1 cellular context compared by ENCODE assay signal in the genomic region with DNA sequence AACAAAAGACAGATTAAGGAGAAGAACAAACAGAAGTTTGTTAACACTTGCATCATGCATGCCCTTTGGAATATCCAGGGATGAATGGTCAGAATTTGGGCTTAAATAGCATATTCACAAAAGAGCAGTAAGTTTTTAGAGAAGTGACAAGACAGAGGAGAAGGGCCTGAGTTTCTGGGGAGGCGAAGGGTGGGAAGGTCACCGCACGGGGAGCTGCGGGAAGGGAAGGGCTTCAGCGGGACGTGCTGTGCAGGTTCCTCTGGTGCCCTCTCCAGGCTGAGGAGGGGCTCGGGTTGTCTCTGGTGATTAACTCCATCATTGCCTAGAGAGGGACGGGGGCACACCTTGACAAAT.
TF ChIP-seq lines count a peak whose summit lies in the region.

No MANE protein-coding gene starts in this region.

TF ChIP-seq in HCT116, 20 proteins besides CTCF, POLR2A, EP300 and RAD21 (continued from another document):
- TF ChIP-seq ZNF274 (IDR thresholded peaks at IDR 0.05; ENCODE audit: low read depth, low read length) (no peak), YY1 (IDR thresholded peaks at IDR 0.05; ENCODE audit: extremely low read depth, insufficient replicate concordance, low read depth, low read length) (no peak), ZFX (IDR thresholded peaks at IDR 0.05) (no peak), SRF (IDR thresholded peaks at IDR 0.05; ENCODE audit: low read depth) (no peak), ATF3 (IDR thresholded peaks at IDR 0.05) (no peak), ELF1 (IDR thresholded peaks at IDR 0.05; ENCODE audit: borderline replicate concordance, low read depth) (no peak), EGR1 (IDR thresholded peaks at IDR 0.05; ENCODE audit: low read depth) (no peak), CBX3 (IDR thresholded peaks at IDR 0.05; ENCODE audit: low read depth) (no peak), SP1 (IDR thresholded peaks at IDR 0.05; ENCODE audit: low read depth) (no peak), EZH2phosphoT487 (IDR thresholded peaks at IDR 0.05; ENCODE audit: borderline replicate concordance) (no peak), CEBPB (IDR thresholded peaks at IDR 0.05; ENCODE audit: low read depth) (no peak), POLR2AphosphoS5 (IDR thresholded peaks at IDR 0.05; ENCODE audit: low read depth, low read length) (no peak), JUND (IDR thresholded peaks at IDR 0.05) (no peak), EZH2 (IDR thresholded peaks at IDR 0.05) (no peak), MAX (IDR thresholded peaks at IDR 0.05) (no peak)
- TF ChIP-seq, protein P1, sequence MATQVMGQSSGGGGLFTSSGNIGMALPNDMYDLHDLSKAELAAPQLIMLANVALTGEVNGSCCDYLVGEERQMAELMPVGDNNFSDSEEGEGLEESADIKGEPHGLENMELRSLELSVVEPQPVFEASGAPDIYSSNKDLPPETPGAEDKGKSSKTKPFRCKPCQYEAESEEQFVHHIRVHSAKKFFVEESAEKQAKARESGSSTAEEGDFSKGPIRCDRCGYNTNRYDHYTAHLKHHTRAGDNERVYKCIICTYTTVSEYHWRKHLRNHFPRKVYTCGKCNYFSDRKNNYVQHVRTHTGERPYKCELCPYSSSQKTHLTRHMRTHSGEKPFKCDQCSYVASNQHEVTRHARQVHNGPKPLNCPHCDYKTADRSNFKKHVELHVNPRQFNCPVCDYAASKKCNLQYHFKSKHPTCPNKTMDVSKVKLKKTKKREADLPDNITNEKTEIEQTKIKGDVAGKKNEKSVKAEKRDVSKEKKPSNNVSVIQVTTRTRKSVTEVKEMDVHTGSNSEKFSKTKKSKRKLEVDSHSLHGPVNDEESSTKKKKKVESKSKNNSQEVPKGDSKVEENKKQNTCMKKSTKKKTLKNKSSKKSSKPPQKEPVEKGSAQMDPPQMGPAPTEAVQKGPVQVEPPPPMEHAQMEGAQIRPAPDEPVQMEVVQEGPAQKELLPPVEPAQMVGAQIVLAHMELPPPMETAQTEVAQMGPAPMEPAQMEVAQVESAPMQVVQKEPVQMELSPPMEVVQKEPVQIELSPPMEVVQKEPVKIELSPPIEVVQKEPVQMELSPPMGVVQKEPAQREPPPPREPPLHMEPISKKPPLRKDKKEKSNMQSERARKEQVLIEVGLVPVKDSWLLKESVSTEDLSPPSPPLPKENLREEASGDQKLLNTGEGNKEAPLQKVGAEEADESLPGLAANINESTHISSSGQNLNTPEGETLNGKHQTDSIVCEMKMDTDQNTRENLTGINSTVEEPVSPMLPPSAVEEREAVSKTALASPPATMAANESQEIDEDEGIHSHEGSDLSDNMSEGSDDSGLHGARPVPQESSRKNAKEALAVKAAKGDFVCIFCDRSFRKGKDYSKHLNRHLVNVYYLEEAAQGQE (IDR thresholded peaks at IDR 0.05; ENCODE audit: low read depth) = no peak
